Comparison of ENCODE assay signal across 29 cellular contexts in genomic region chr11:44261800-44262591, GRCh38. TPM values are rescaled to one million over a fixed set of nuclear protein-coding genes. Genes with fewer than 3 reads are reported as not detected.
"Had no signal": no experiment of that assay in that cellular context is flagged by ENCODE, and none has a peak within 500 bp of the region (broad histone marks: within the 10 kb centered on the region; RNA-seq: fewer than 3 reads in every experiment).

No MANE protein-coding gene starts in this region.

- ATAC-seq: activated CD4-positive, alpha-beta T cell treated with anti-CD3 and anti-CD28 coated beads for 36 hours; body of pancreas; heart right ventricle; left lung; natural killer cell; right cardiac atrium had no signal

- H3K4me3 ChIP-seq: adrenal gland, body of pancreas, cardiac muscle cell, esophagus muscularis mucosa, heart right ventricle, left lung, lung, neural progenitor cell, suprapubic skin, tibial nerve had no signal

- DNase-seq: activated CD4-positive, alpha-beta T cell treated with anti-CD3 and anti-CD28 coated beads for 36 hours; activated CD4-positive, alpha-beta T cell treated with anti-CD3 and anti-CD28 coated beads, Interleukin-2, amount 50 U/mL, for 48 hours; activated CD4-positive, CD25-positive, alpha-beta regulatory T cell; activated CD8-positive, alpha-beta memory T cell treated with anti-CD3 and anti-CD28 coated beads for 24 hours; activated effector memory CD4-positive, alpha-beta T cell treated with anti-CD3 and anti-CD28 coated beads, Interleukin-2, amount 50 U/mL, for 16 hours; activated naive CD4-positive, alpha-beta T cell treated with anti-CD3 and anti-CD28 coated beads for 36 hours; activated naive CD8-positive, alpha-beta T cell treated with anti-CD3 and anti-CD28 coated beads for 36 hours; aorta; body of pancreas; dermis blood vessel endothelial cell; effector CD4-positive, alpha-beta T cell; foreskin melanocyte; heart right ventricle; mesendoderm; natural killer cell; right cardiac atrium; stimulated activated CD4-positive, alpha-beta T cell treated with anti-CD3 and anti-CD28 coated beads, Interleukin-15, amount 100 ng/mL, for 24 hours; stimulated activated naive CD4-positive, alpha-beta T cell had no signal

- H3K36me3 ChIP-seq: adrenal gland, cardiac muscle cell, esophagus muscularis mucosa, heart right ventricle, left lung, neural progenitor cell, suprapubic skin, tibial nerve had no signal

- H3K27me3 ChIP-seq: adrenal gland, body of pancreas, cardiac muscle cell, heart right ventricle, left lung, neural progenitor cell, suprapubic skin, tibial nerve had no signal

- H3K4me1 ChIP-seq: adrenal gland, body of pancreas, left lung, suprapubic skin had no signal

- H3K9me3 ChIP-seq: adrenal gland, body of pancreas, esophagus muscularis mucosa, heart right ventricle, left lung, suprapubic skin, tibial nerve had no signal

- H3K27ac ChIP-seq: adrenal gland, body of pancreas, cardiac muscle cell, esophagus muscularis mucosa, heart right ventricle, left lung, neural progenitor cell, suprapubic skin, tibial nerve had no signal

RNA-seq across cellular contexts. Expression of gene ALX4, which starts 47.9 kb away (rescaled TPM):
- total RNA-seq: activated CD4-positive, alpha-beta T cell treated with anti-CD3 and anti-CD28 coated beads for 36 hours; activated naive CD4-positive, alpha-beta T cell treated with anti-CD3 and anti-CD28 coated beads for 36 hours; activated naive CD8-positive, alpha-beta T cell treated with anti-CD3 and anti-CD28 coated beads for 36 hours; adrenal gland; body of pancreas; dermis blood vessel endothelial cell; glomerular endothelial cell; left lung; mononuclear cell; natural killer cell; pulmonary artery endothelial cell; right cardiac atrium had no signal
- polyA plus RNA-seq: cardiac muscle cell had no signal
